ENCODE assay signal across 1 cellular context in the genomic region with DNA sequence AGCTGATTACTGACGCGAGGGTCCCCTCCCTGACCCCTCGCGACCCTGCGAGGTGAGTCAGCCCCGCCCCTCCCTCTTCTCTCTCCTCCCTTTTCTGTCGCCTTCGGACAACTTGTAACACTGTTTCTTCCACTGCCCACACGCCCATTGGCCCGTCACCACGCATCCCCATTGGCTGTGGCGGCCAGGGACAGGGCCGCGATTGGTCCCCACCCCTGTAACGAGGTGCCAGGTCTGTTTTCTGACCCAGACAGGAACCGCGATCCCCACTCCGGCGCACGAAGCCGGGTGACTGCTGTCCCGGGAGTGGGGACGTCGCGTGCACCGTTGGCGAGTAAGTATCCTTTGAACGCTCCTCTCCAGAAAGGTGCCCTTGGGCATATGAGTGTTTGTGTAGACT.
TF ChIP-seq lines count a peak whose summit lies in the region.

A gene with protein sequence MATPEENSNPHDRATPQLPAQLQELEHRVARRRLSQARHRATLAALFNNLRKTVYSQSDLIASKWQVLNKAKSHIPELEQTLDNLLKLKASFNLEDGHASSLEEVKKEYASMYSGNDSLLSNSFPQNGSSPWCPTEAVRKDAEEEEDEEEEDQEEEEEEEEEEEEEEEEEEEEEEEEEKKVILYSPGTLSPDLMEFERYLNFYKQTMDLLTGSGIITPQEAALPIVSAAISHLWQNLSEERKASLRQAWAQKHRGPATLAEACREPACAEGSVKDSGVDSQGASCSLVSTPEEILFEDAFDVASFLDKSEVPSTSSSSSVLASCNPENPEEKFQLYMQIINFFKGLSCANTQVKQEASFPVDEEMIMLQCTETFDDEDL (plus strand): TSS at position 269 of the 400 bp plus-strand sequence. CDS start 6,687 bp downstream, outside the sequence.

TF ChIP-seq in H1, 55 proteins besides CTCF, POLR2A, EP300 and RAD21:
- TF ChIP-seq EZH2 (IDR thresholded peaks at IDR 0.05; ENCODE audit: low read depth, low read length, severe bottlenecking) = no peak
